ENCODE assay signal across 22 cellular contexts in the genomic region with DNA sequence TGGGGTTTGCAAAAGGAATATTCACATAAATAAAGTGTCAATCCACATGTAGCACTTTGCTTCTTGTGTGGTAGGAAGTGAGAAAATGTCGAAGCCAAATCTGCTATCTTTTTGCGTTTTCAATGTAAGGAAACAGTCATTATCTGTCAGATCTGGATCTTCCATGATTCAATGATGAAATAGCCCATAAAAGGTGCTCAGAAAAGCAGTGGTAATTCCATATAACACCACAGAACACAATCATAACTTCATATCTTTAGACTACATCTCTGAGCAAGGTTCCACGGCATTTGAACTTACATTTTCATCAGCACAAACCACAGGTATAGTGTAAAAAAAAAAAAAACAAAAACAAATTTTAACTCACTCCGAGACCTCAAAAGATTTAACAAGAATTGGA. TPM values are rescaled to one million over a fixed set of nuclear protein-coding genes. Genes with fewer than 3 reads are reported as not detected.
DNase-seq lines count a peak whose midpoint lies in the region; ATAC-seq and TF ChIP-seq lines count a peak whose summit lies in the region.
"Had no signal": no experiment of that assay in that cellular context is flagged by ENCODE, and none has a peak within 500 bp of the region (broad histone marks: within the 10 kb centered on the region; RNA-seq: fewer than 3 reads in every experiment).

No MANE protein-coding gene starts in this region.

- intact Hi-C loops in upper lobe of right lung (cut with DNase I): no loop called here

- H3K36me3 ChIP-seq in upper lobe of right lung: no peaks in the 10 kb centered on the region
- H3K36me3 ChIP-seq: right atrium auricular region, thoracic aorta had no signal

- no peak overlapping the region for H3K27ac ChIP-seq in upper lobe of right lung
- H3K27ac ChIP-seq in foreskin keratinocyte: no peak overlapping the region
- H3K27ac ChIP-seq: parathyroid adenoma, right atrium auricular region, thoracic aorta had no signal

- peak overlapping the region; percentile 10 for H3K27ac Mint-ChIP-seq in T-helper 2 cell treated with Interferon-gamma antibody and Interleukin-4, amounts not matched to agents 5 μg/mL and 100 μg/mL, for 36 hours
- H3K27ac Mint-ChIP-seq: CD4-positive, CD25-positive, alpha-beta regulatory T cell; stimulated activated naive B cell treated with anti-CD40 and anti-IgM and Interleukin-4, amounts not matched to agents 10 μg/mL and 1 μg/mL and 100 μg/mL, for 72 hours had no signal

- H3K4me1 Mint-ChIP-seq in T-helper 2 cell treated with Interferon-gamma antibody and Interleukin-4, amounts not matched to agents 5 μg/mL and 100 μg/mL, for 36 hours (ENCODE audit: low read depth): peaks cover 64% of the 10 kb centered on the region

- ATAC-seq in upper lobe of right lung (no peak), HG02970 (IDR thresholded peaks at IDR 0.05; ENCODE audit: low FRiP score, unreplicated experiment) (no peak), foreskin keratinocyte (no peak)
- ATAC-seq: stimulated activated naive B cell treated with anti-CD40 and anti-IgM and Interleukin-4, amounts not matched to agents 10 μg/mL and 1 μg/mL and 100 μg/mL, for 72 hours had no signal

- H3K4me3 ChIP-seq in upper lobe of right lung: no peak overlapping the region
- H3K4me3 ChIP-seq: right atrium auricular region, thoracic aorta had no signal

- TF ChIP-seq CTCF in upper lobe of right lung (IDR thresholded peaks at IDR 0.05): no peak
- TF ChIP-seq CTCF in foreskin keratinocyte (conservative IDR thresholded peaks at IDR 0.05): no peak

- H3K27me3 ChIP-seq in upper lobe of right lung: no peaks in the 10 kb centered on the region
- H3K27me3 ChIP-seq in foreskin keratinocyte: peaks cover 17% of the 10 kb centered on the region
- H3K27me3 ChIP-seq: right atrium auricular region had no signal

- peaks cover 18% of the 10 kb centered on the region for H3K4me1 ChIP-seq in upper lobe of right lung
- H3K4me1 ChIP-seq in foreskin keratinocyte: no peaks in the 10 kb centered on the region
- H3K4me1 ChIP-seq: parathyroid adenoma had no signal

- no peaks in the 10 kb centered on the region for H3K36me3 Mint-ChIP-seq in T-helper 2 cell treated with Interferon-gamma antibody and Interleukin-4, amounts not matched to agents 5 μg/mL and 100 μg/mL, for 36 hours (ENCODE audit: low read depth)
- H3K36me3 Mint-ChIP-seq: CD4-positive, CD25-positive, alpha-beta regulatory T cell; IgD-negative memory B cell; stimulated activated naive B cell treated with anti-CD40 and anti-IgM and Interleukin-4, amounts not matched to agents 10 μg/mL and 1 μg/mL and 100 μg/mL, for 72 hours had no signal

- peak overlapping the region; percentile 56 for H3K4me3 Mint-ChIP-seq in T-helper 2 cell treated with Interferon-gamma antibody and Interleukin-4, amounts not matched to agents 5 μg/mL and 100 μg/mL, for 36 hours
- H3K4me3 Mint-ChIP-seq: CD4-positive, CD25-positive, alpha-beta regulatory T cell; IgD-negative memory B cell; stimulated activated naive B cell treated with anti-CD40 and anti-IgM and Interleukin-4, amounts not matched to agents 10 μg/mL and 1 μg/mL and 100 μg/mL, for 72 hours had no signal

- H3K9me3 Mint-ChIP-seq in T-helper 2 cell treated with Interferon-gamma antibody and Interleukin-4, amounts not matched to agents 5 μg/mL and 100 μg/mL, for 36 hours: peaks cover 5% of the 10 kb centered on the region
- H3K9me3 Mint-ChIP-seq: IgD-negative memory B cell had no signal

- H3K9me3 ChIP-seq in upper lobe of right lung: no peaks in the 10 kb centered on the region
- H3K9me3 ChIP-seq: right atrium auricular region, thoracic aorta had no signal

- DNase-seq in stimulated activated CD4-positive, alpha-beta T cell treated with anti-CD3 and anti-CD28 coated beads, Interleukin-15, amount 100 ng/mL, for 24 hours: peak; percentile 16
- DNase-seq in stimulated activated CD4-positive, alpha-beta T cell treated with anti-CD3 and anti-CD28 coated beads, Interleukin-4, amount 100 ng/mL, for 1 hour: no peak
- DNase-seq in T-helper 2 cell treated with Interferon-gamma antibody and Interleukin-4, amounts not matched to agents 5 μg/mL and 100 μg/mL, for 36 hours (ENCODE audit: low spot score): peak; percentile 32
- peak; percentile 3 for DNase-seq in central memory CD4-positive, alpha-beta T cell
- no peak for DNase-seq in upper lobe of right lung
- no peak for DNase-seq in foreskin keratinocyte
- DNase-seq: activated gamma-delta T cell; cortex of kidney; DMS153; islet precursor cell; NCI-H2081; NCI-H345; NCI-H748 treated with DMSO at 0.1 percent for 48 hours; stimulated activated CD4-positive, alpha-beta T cell treated with anti-CD3 and anti-CD28 coated beads, Interleukin-2, amount 100 ng/mL, for 48 hours; stimulated activated naive B cell treated with anti-CD40 and anti-IgM and Interleukin-4, amounts not matched to agents 10 μg/mL and 1 μg/mL and 100 μg/mL, for 72 hours; T-helper 9 cell had no signal

- H3K27me3 Mint-ChIP-seq in T-helper 2 cell treated with Interferon-gamma antibody and Interleukin-4, amounts not matched to agents 5 μg/mL and 100 μg/mL, for 36 hours (ENCODE audit: low read depth): peaks cover 7% of the 10 kb centered on the region
- H3K27me3 Mint-ChIP-seq: IgD-negative memory B cell; stimulated activated naive B cell treated with anti-CD40 and anti-IgM and Interleukin-4, amounts not matched to agents 10 μg/mL and 1 μg/mL and 100 μg/mL, for 72 hours had no signal

RNA-seq across cellular contexts. Expression of gene EGR2, which starts 39.9 kb away (rescaled TPM):
- total RNA-seq in upper lobe of right lung (41.4 TPM), foreskin keratinocyte (0.03 TPM in 1 of 2 replicates, not detected in the other)
- polyA plus RNA-seq in foreskin keratinocyte: 0.06 TPM in 1 of 2 replicates, not detected in the other

RNA-seq across cellular contexts. Expression of gene ADO, which starts 51.5 kb away (rescaled TPM):
- total RNA-seq in upper lobe of right lung (16.5 TPM), foreskin keratinocyte (15.0 and 16.2 TPM in 2 replicates)
- polyA plus RNA-seq in foreskin keratinocyte: 8.2 and 9.0 TPM in 2 replicates

Comparison
In these comparisons a context has a peak if more than half of its experiments do, and no peak if none do; other contexts are left out.
1. DNase-seq: peak in stimulated activated CD4-positive, alpha-beta T cell treated with anti-CD3 and anti-CD28 coated beads, Interleukin-15, amount 100 ng/mL, for 24 hours (single experiment), T-helper 2 cell treated with Interferon-gamma antibody and Interleukin-4, amounts not matched to agents 5 μg/mL and 100 μg/mL, for 36 hours (single experiment) and central memory CD4-positive, alpha-beta T cell (single experiment); none in stimulated activated CD4-positive, alpha-beta T cell treated with anti-CD3 and anti-CD28 coated beads, Interleukin-4, amount 100 ng/mL, for 1 hour (single experiment), upper lobe of right lung (single experiment) and foreskin keratinocyte (0 of 2).
2. RNA of gene EGR2, which starts 39.9 kb away (total RNA-seq): 41.4 TPM in upper lobe of right lung (single experiment); 0.03 TPM in foreskin keratinocyte; every median in the first group is over 10 times any median in the second.